Comparison of ENCODE assay signal across 9 cellular contexts in genomic region chr7:102061981-102062390, GRCh38.
DNase-seq lines count a peak whose midpoint lies in the region; ATAC-seq and TF ChIP-seq lines count a peak whose summit lies in the region.
"Had no signal": no experiment of that assay in that cellular context is flagged by ENCODE, and none has a peak within 500 bp of the region (broad histone marks: within the 10 kb centered on the region; RNA-seq: fewer than 3 reads in every experiment).

No MANE protein-coding gene starts in this region.

- no peaks in the 10 kb centered on the region for H3K27me3 Mint-ChIP-seq in type B pancreatic cell
- H3K27me3 Mint-ChIP-seq: CD4-positive, alpha-beta memory T cell had no signal

- ATAC-seq in left cardiac atrium (no peak), Right ventricle myocardium inferior (no peak), HG03103 (IDR thresholded peaks at IDR 0.05; ENCODE audit: low read depth, unreplicated experiment) (peak; percentile 75), GM19328 (IDR thresholded peaks at IDR 0.05; ENCODE audit: unreplicated experiment) (no peak)

- H3K4me3 Mint-ChIP-seq in type B pancreatic cell = no peak overlapping the region
- H3K4me3 Mint-ChIP-seq: CD4-positive, alpha-beta memory T cell had no signal

- no peaks in the 10 kb centered on the region for H3K27me3 ChIP-seq in WERI-Rb-1 (ENCODE audit: insufficient read depth, low read depth, severe bottlenecking)

- H3K4me1 Mint-ChIP-seq in type B pancreatic cell (ENCODE audit: unreplicated experiment) = peaks cover 19% of the 10 kb centered on the region

- no peak overlapping the region for H3K4me3 ChIP-seq in WERI-Rb-1 (ENCODE audit: low read depth, low read length)

- DNase-seq in left cardiac atrium (peak; percentile 46), Right ventricle myocardium inferior (ENCODE audit: missing footprints) (no peak), UCSD-AML1 (lab: John Stamatoyannopoulos, UW; ENCODE audit: unreplicated experiment) (peak; percentile 22), type B pancreatic cell (ENCODE audit: extremely low spot score, unreplicated experiment) (no peak), hippocampal formation (lab: John Stamatoyannopoulos, UW) (no peak), WERI-Rb-1 (no peak)
- DNase-seq: CD4-positive, alpha-beta memory T cell had no signal

- peak overlapping the region; percentile 67 for H3K27ac Mint-ChIP-seq in type B pancreatic cell

- TF ChIP-seq CTCF in type B pancreatic cell (conservative IDR thresholded peaks at IDR 0.05) (no peak), WERI-Rb-1 (IDR thresholded peaks at IDR 0.05; ENCODE audit: low read depth, low read length) (no peak)

- intact Hi-C loops in left cardiac atrium (cut with DNase I) (no loop called here), Right ventricle myocardium inferior (cut with DNase I) (no loop called here)

- peaks cover 12% of the 10 kb centered on the region for H3K36me3 Mint-ChIP-seq in type B pancreatic cell

- H3K36me3 ChIP-seq in WERI-Rb-1 = no peaks in the 10 kb centered on the region

- H3K27ac ChIP-seq in WERI-Rb-1 = no peak overlapping the region

- peaks cover 8% of the 10 kb centered on the region for H3K9me3 Mint-ChIP-seq in type B pancreatic cell
- H3K9me3 Mint-ChIP-seq: CD4-positive, alpha-beta memory T cell had no signal

- no peaks in the 10 kb centered on the region for H3K9me3 ChIP-seq in WERI-Rb-1 (ENCODE audit: severe bottlenecking)

Comparison
In these comparisons a context has a peak if more than half of its experiments do, and no peak if none do; other contexts are left out.
1. DNase-seq: peak in left cardiac atrium (single experiment) and UCSD-AML1 (single experiment); none in Right ventricle myocardium inferior (single experiment), type B pancreatic cell (single experiment), hippocampal formation (0 of 2) and WERI-Rb-1 (single experiment).